Comparison of ENCODE assay signal across 1 cellular context in genomic region chr5:176628406-176629228, GRCh38.
TF ChIP-seq lines count a peak whose summit lies in the region.

No MANE protein-coding gene starts in this region.

TF ChIP-seq in HEK293T, 16 proteins besides CTCF, POLR2A, EP300 and RAD21:
- TF ChIP-seq FOXK2 (IDR thresholded peaks at IDR 0.05) (no peak), NFRKB (IDR thresholded peaks at IDR 0.05) (no peak), FOXM1 (IDR thresholded peaks at IDR 0.05; ENCODE audit: borderline replicate concordance) (no peak), CTBP1 (IDR thresholded peaks at IDR 0.05; ENCODE audit: borderline replicate concordance) (no peak), LEF1 (IDR thresholded peaks at IDR 0.05; ENCODE audit: borderline replicate concordance) (no peak), TARDBP (IDR thresholded peaks at IDR 0.05) (no peak), ARNT (IDR thresholded peaks at IDR 0.05) (no peak), SUZ12 (IDR thresholded peaks at IDR 0.05) (no peak), FOXA1 (IDR thresholded peaks at IDR 0.05) (no peak), L3MBTL2 (conservative IDR thresholded peaks at IDR 0.05) (no peak), SP1 (IDR thresholded peaks at IDR 0.05) (no peak), HDGF (IDR thresholded peaks at IDR 0.05; ENCODE audit: borderline replicate concordance) (no peak), PKNOX1 (IDR thresholded peaks at IDR 0.05) (no peak)
